Comparison of ENCODE assay signal across 8 cellular contexts in the genomic region with DNA sequence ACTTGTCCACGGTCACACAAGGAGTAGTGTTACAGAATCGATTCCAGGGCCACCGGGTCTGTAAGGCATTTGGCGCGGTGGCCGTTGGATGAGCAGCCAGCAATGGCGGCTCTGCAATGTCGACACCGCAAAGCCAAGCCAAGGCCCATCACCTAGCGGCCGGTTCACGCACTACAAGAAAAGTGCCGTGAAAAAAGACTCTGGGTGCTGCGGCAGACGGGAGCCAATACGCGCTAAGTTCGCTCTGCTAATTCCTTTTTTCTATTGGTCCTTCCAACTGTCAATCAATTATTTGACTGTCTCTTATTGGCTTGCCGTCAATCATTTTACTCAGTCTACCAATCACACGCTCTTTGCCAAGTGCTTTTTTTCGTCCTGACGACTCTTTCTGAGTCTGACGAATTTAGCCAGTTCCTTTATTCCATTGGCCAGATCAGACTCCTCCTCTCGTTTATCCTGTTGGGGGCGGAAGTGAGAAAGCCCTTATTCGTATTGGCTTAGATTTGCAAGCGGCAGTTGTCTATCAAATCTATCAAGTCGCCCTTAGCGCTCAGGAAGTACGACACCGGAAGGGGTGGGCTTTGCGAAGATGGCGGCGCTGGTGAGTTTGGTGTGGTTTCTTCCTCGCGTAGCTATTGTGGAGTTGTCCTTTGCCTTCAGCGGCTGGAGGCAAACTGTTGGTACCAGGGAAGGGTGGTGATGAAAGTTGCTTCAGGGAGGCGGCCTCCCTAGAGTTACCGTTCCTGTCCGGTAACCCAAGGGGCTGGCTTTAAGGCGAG. TPM values are rescaled to one million over a fixed set of nuclear protein-coding genes. Genes with fewer than 3 reads are reported as not detected.
A peak's percentile ranks its signal among the peaks of the same experiment; 100 is the strongest.
DNase-seq lines count a peak whose midpoint lies in the region; ATAC-seq and TF ChIP-seq lines count a peak whose summit lies in the region.

A gene with protein sequence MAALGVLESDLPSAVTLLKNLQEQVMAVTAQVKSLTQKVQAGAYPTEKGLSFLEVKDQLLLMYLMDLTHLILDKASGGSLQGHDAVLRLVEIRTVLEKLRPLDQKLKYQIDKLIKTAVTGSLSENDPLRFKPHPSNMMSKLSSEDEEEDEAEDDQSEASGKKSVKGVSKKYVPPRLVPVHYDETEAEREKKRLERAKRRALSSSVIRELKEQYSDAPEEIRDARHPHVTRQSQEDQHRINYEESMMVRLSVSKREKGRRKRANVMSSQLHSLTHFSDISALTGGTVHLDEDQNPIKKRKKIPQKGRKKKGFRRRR (plus strand): TSS at position 577 of the 779 bp plus-strand sequence. CDS start 13 bp downstream, at position 590.

- H3K36me3 Mint-ChIP-seq in activated CD4-positive, alpha-beta T cell treated with anti-CD3 and anti-CD28 coated beads for 36 hours (ENCODE audit: low read depth), result peaks cover 20% of the 10 kb centered on the region

- POLR2A ChIA-PET in BJ (lab: Charles Lee), result no interaction called here
- POLR2A ChIA-PET in activated CD4-positive, alpha-beta T cell treated with anti-CD3 and anti-CD28 coated beads for 36 hours (lab: Charles Lee), result interaction anchor here (1.0 kb wide), 1 partner anchor 148 kb away, joined by 4 read pairs; the partner anchor contains the start of gene PABPN1

- ATAC-seq in HG03442 (IDR thresholded peaks at IDR 0.05; ENCODE audit: unreplicated experiment), result peak; percentile 94
- ATAC-seq in activated CD4-positive, alpha-beta T cell treated with anti-CD3 and anti-CD28 coated beads for 36 hours, result peak; percentile 97

- TF ChIP-seq CTCF in BJ (IDR thresholded peaks at IDR 0.05; ENCODE audit: insufficient read depth, low read depth, low read length), result peak; percentile 79

- no peaks in the 10 kb centered on the region for H3K27me3 Mint-ChIP-seq in activated CD4-positive, alpha-beta T cell treated with anti-CD3 and anti-CD28 coated beads for 36 hours

- peak within 1 kb of the TSS; percentile 89 for H3K4me3 ChIP-seq in BJ (ENCODE audit: low read depth, low read length)

- no peak within 1 kb of the TSS for H3K27ac Mint-ChIP-seq in activated CD4-positive, alpha-beta T cell treated with anti-CD3 and anti-CD28 coated beads for 36 hours

- peak within 1 kb of the TSS; percentile 98 for H3K27ac ChIP-seq in cingulate gyrus (ENCODE audit: low read depth, low read length)

- intact Hi-C loops in activated CD4-positive, alpha-beta T cell treated with anti-CD3 and anti-CD28 coated beads for 36 hours (cut with DNase I, micrococcal nuclease), result loop anchor here (1.0 to 10.0 kb wide), 14 partner anchors 82 to 973 kb away; partner anchors contain the start of genes HOMEZ (in 2 of the 2), PABPN1 (in 2 of the 2), THTPA (in 2 of the 2) and ZFHX2 (in 2 of the 2)

- no peaks in the 10 kb centered on the region for H3K9me3 Mint-ChIP-seq in activated CD4-positive, alpha-beta T cell treated with anti-CD3 and anti-CD28 coated beads for 36 hours (ENCODE audit: low read depth)

- CTCF ChIA-PET in BJ (lab: Yijun Ruan, JAX), result interaction anchor here (1.4 to 20.9 kb wide), 3 partner anchors 10 to 174 kb away, joined by 3 to 479 read pairs (median 5); partner anchors contain the start of genes AP1G2 and THTPA
- CTCF ChIA-PET in activated CD4-positive, alpha-beta T cell treated with anti-CD3 and anti-CD28 coated beads for 36 hours (lab: Charles Lee), result interaction anchor here (0.5 to 4.2 kb wide), 10 partner anchors 10 to 348 kb away, joined by 3 to 31 read pairs (median 4); partner anchors contain the start of genes PABPN1 and ZFHX2

- no peaks in the 10 kb centered on the region; the same call in 1 of the 2 replicates for H3K36me3 ChIP-seq in BJ (ENCODE audit: control insufficient read depth, insufficient read depth, low read length)

- H3K4me3 Mint-ChIP-seq in activated CD4-positive, alpha-beta T cell treated with anti-CD3 and anti-CD28 coated beads for 36 hours, result no peak within 1 kb of the TSS

- DNase-seq in BJ (ENCODE audit: low read depth) (peak; percentile 100), GM19238 (ENCODE audit: insufficient read length, low spot score) (peak; percentile 82), NCI-H510A treated with DMSO at 0.1 percent for 48 hours (lab: John Stamatoyannopoulos, UW) (peak; percentile 99), kidney glomerular epithelial cell (lab: John Stamatoyannopoulos, UW) (peak; percentile 100)
- DNase-seq in activated CD4-positive, alpha-beta T cell treated with anti-CD3 and anti-CD28 coated beads for 36 hours, result peak; percentile 95
- DNase-seq in stimulated activated CD4-positive, alpha-beta T cell treated with anti-CD3 and anti-CD28 coated beads, Interleukin-1b, Interleukin-23, amount 100 ng/mL, for 1 hour (ENCODE audit: low read depth in 2 of 2), result peak; percentile 75 to 79

- H3K27me3 ChIP-seq in BJ (ENCODE audit: control insufficient read depth, insufficient read depth, low read length), result peaks cover 2% of the 10 kb centered on the region; the same call in 1 of the 2 replicates

- H3K4me1 Mint-ChIP-seq in activated CD4-positive, alpha-beta T cell treated with anti-CD3 and anti-CD28 coated beads for 36 hours, result peaks cover 11% of the 10 kb centered on the region

RNA-seq across cellular contexts. Expression of the gene that starts here (rescaled TPM):
- 34.5 and 51.3 TPM in 2 replicates for polyA plus RNA-seq in BJ (2011; rRNA removed)
- polyA minus RNA-seq in BJ (2011; rRNA and poly(A)+ RNA removed), result 12.7 and 14.9 TPM in 2 replicates
- total RNA-seq in activated CD4-positive, alpha-beta T cell treated with anti-CD3 and anti-CD28 coated beads for 36 hours, result 10 to 100 TPM; 53.0 to 57.8 TPM

Comparison
In these comparisons a context has a peak if more than half of its experiments do, and no peak if none do; other contexts are left out.
1. Peak in every context shown above with its lines: DNase-seq, ATAC-seq, H3K4me3 ChIP-seq and H3K27ac ChIP-seq.